Comparison of ENCODE assay signal across 8 cellular contexts in genomic region chr12:45989277-45989856, GRCh38. TPM values are rescaled to one million over a fixed set of nuclear protein-coding genes. Genes with fewer than 3 reads are reported as not detected.
DNase-seq lines count a peak whose midpoint lies in the region; ATAC-seq and TF ChIP-seq lines count a peak whose summit lies in the region.

No MANE protein-coding gene starts in this region.

- H3K36me3 ChIP-seq in OCI-LY7 (ENCODE audit: insufficient read depth, low read length), result peaks cover 32% of the 10 kb centered on the region
- H3K36me3 ChIP-seq in upper lobe of right lung, result no peaks in the 10 kb centered on the region

- peak overlapping the region; percentile 99 for H3K4me3 Mint-ChIP-seq in dendritic cell treated with granulocyte-macrophage colony-stimulating factor and Interleukin-4, amounts not matched to agents 40 ng/mL and 50 ng/mL, for 4 days

- ATAC-seq in GM18502 (IDR thresholded peaks at IDR 0.05; ENCODE audit: poor library complexity, unreplicated experiment) (peak; percentile 15), HG02973 (IDR thresholded peaks at IDR 0.05; ENCODE audit: unreplicated experiment) (peak; percentile 16), upper lobe of right lung (peak; percentile 14)

- peaks cover 66% of the 10 kb centered on the region for H3K79me2 ChIP-seq in OCI-LY7 (ENCODE audit: insufficient read depth, low read depth, low read length)

- H3K27ac Mint-ChIP-seq in dendritic cell treated with granulocyte-macrophage colony-stimulating factor and Interleukin-4, amounts not matched to agents 40 ng/mL and 50 ng/mL, for 4 days, result peak overlapping the region; percentile 99

- no TSS peak for BruUV-seq in OCI-LY7 (replicated peaks; lab: Mats Ljungman, UMichigan)

- CTCF ChIA-PET in AG04449 (lab: Yijun Ruan, JAX), result interaction anchor here (0.6 to 1.7 kb wide), 8 partner anchors 12 to 229 kb away, joined by 3 to 7 read pairs (median 3); no protein-coding TSS in a partner anchor
- CTCF ChIA-PET in OCI-LY7 (lab: Charles Lee; ENCODE audit: unreplicated experiment), result no interaction called here

- H3K27ac ChIP-seq in OCI-LY7 (ENCODE audit: low read depth, low read length, poor library complexity, severe bottlenecking) (peak overlapping the region; percentile 83), upper lobe of right lung (peak overlapping the region; percentile 100)

- H3K4me3 ChIP-seq in AG04449 (ENCODE audit: low read depth, low read length) (peak overlapping the region; percentile 90), OCI-LY7 (ENCODE audit: low read depth, low read length, poor library complexity, severe bottlenecking) (peak overlapping the region; percentile 78), mononuclear cell (ENCODE audit: low read length) (peak overlapping the region; percentile 99), upper lobe of right lung (peak overlapping the region; percentile 89)

- H3K4me1 Mint-ChIP-seq in dendritic cell treated with granulocyte-macrophage colony-stimulating factor and Interleukin-4, amounts not matched to agents 40 ng/mL and 50 ng/mL, for 4 days (ENCODE audit: low read depth), result peaks cover 49% of the 10 kb centered on the region

- peaks cover 60% of the 10 kb centered on the region for H3K36me3 Mint-ChIP-seq in dendritic cell treated with granulocyte-macrophage colony-stimulating factor and Interleukin-4, amounts not matched to agents 40 ng/mL and 50 ng/mL, for 4 days (ENCODE audit: low read depth)

- peak overlapping the region; percentile 22; the same call in 1 of the 2 replicates for H2AFZ ChIP-seq in OCI-LY7 (ENCODE audit: low read length)

- DNase-seq in AG04449 (ENCODE audit: low read depth, low spot score) (no peak), OCI-LY7 (ENCODE audit: low spot score) (peak; percentile 80), upper lobe of right lung (no peak)
- DNase-seq in effector CD8-positive, alpha-beta T cell (lab: John Stamatoyannopoulos, UW), result no peak

- peaks cover 9% of the 10 kb centered on the region for H3K9me3 Mint-ChIP-seq in dendritic cell treated with granulocyte-macrophage colony-stimulating factor and Interleukin-4, amounts not matched to agents 40 ng/mL and 50 ng/mL, for 4 days

- H3K27me3 ChIP-seq in mononuclear cell (ENCODE audit: insufficient read depth, low read length) (no peaks in the 10 kb centered on the region), upper lobe of right lung (no peaks in the 10 kb centered on the region)

- H3K4me1 ChIP-seq in OCI-LY7 (ENCODE audit: insufficient read depth, low read length, poor library complexity, severe bottlenecking) (peaks cover 50% of the 10 kb centered on the region), mononuclear cell (ENCODE audit: insufficient read depth, low read length) (peaks cover 60% of the 10 kb centered on the region), upper lobe of right lung (peaks cover 50% of the 10 kb centered on the region)

- H3K27me3 Mint-ChIP-seq in dendritic cell treated with granulocyte-macrophage colony-stimulating factor and Interleukin-4, amounts not matched to agents 40 ng/mL and 50 ng/mL, for 4 days, result no peaks in the 10 kb centered on the region

- no peaks in the 10 kb centered on the region for H3K9me2 ChIP-seq in OCI-LY7 (ENCODE audit: insufficient read depth, low read length)

- POLR2A ChIA-PET in AG04449 (lab: Yijun Ruan, JAX), result interaction anchor here (0.9 to 3.0 kb wide), 3 partner anchors 25 to 262 kb away, joined by 4 to 12 read pairs (median 7); no protein-coding TSS in a partner anchor
- POLR2A ChIA-PET in OCI-LY7 (lab: Charles Lee), result interaction anchor here (0.6 to 1.4 kb wide), 6 partner anchors 54 to 1375 kb away, joined by 3 to 4 read pairs (median 3); no protein-coding TSS in a partner anchor

- no peak for TF ChIP-seq CTCF in AG04449 (IDR thresholded peaks at IDR 0.05; ENCODE audit: insufficient read depth, low read length, missing control alignments)
- no peak for TF ChIP-seq CTCF in OCI-LY7 (conservative IDR thresholded peaks at IDR 0.05; ENCODE audit: low read length)
- TF ChIP-seq CTCF in upper lobe of right lung (IDR thresholded peaks at IDR 0.05), result no peak

- peak overlapping the region; percentile 80 for H3K4me2 ChIP-seq in OCI-LY7 (ENCODE audit: low read length)

- peaks cover 29% of the 10 kb centered on the region for H4K20me1 ChIP-seq in OCI-LY7 (ENCODE audit: insufficient read depth, low read length)

- intact Hi-C loops in OCI-LY7 (cut with micrococcal nuclease; ENCODE audit: unreplicated experiment) (no loop called here), upper lobe of right lung (cut with DNase I) (no loop called here)
- intact Hi-C loops in dendritic cell treated with granulocyte-macrophage colony-stimulating factor and Interleukin-4, amounts not matched to agents 40 ng/mL and 50 ng/mL, for 4 days (cut with micrococcal nuclease), result no loop called here

- H3K9me3 ChIP-seq in OCI-LY7 (ENCODE audit: low read length) (peaks cover 11% of the 10 kb centered on the region; the same call in 1 of the 2 replicates), mononuclear cell (ENCODE audit: low read depth, low read length) (no peaks in the 10 kb centered on the region), upper lobe of right lung (no peaks in the 10 kb centered on the region)

RNA-seq across cellular contexts. Expression of gene SCAF11, which starts 1.0 kb away (rescaled TPM):
- 115 and 130 TPM in 2 replicates for total RNA-seq in OCI-LY7 (2014; rRNA removed; shearing (Covaris generic))
- 130 and 151 TPM in 2 replicates for total RNA-seq in OCI-LY7 (2022)
- 298 TPM for total RNA-seq in mononuclear cell
- 119 TPM for total RNA-seq in upper lobe of right lung
